In the genomic region with DNA sequence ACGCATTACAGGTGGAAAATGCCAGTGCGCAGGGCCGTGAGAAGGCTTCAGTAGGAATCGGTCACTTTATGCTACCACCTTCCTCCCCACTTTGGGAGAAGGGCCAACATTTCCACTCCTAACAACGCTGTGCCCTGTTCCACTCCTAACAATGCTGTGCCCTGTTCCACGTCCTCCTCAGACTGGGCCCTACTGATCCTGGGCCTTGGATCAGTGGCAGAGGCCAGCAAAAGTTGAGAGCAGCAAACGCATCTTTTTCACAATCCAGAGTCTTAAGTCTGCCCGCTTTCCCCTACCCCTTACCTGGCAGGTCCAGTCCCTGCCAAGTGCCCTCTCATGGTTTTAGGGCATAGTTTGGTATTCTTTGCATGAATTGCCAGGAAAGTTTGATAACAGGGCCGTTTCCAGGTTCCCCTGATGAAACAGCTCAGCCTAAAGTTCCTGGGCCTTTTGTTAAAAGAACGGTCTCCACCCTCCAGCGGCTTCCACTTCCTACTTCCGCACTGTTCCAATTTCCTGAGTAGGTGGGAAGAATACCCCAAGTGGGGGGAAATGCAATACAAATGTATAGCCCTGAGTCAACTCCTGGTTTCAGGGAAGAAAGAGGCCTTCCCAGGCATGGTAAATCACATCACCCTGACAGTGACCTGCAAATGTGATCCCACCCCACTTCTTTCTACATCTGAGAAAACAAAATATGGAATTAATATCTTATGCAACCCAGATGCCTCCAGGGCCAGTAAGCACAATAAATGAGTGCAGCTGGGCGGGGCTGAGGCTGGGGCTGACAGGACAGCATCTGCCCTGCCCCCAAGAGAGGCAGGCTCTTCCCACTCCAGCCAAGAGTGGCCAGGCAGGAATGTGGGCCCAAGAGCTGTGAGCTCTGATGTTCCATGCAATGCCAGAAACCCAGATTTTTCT, we compare ENCODE assay signal across 8 cellular contexts. TPM values are rescaled to one million over a fixed set of nuclear protein-coding genes. Genes with fewer than 3 reads are reported as not detected.
A peak's percentile ranks its signal among the peaks of the same experiment; 100 is the strongest.
DNase-seq lines count a peak whose midpoint lies in the region; ATAC-seq and TF ChIP-seq lines count a peak whose summit lies in the region.

No MANE protein-coding gene starts in this region.

- H3K9me3 ChIP-seq in right cardiac atrium (ENCODE audit: control insufficient read depth, low read length): no peaks in the 10 kb centered on the region

- no peaks in the 10 kb centered on the region for H3K27me3 Mint-ChIP-seq in activated T-helper 2 cell treated with anti-CD3 and anti-CD28 coated beads, Interferon-gamma antibody, Interleukin-2, Interleukin-4, amounts not matched to agents 10 μg/mL and 5 μg/mL and 100 μg/mL, durations not matched to agents 14 hours and 24 hours and 36 hours (ENCODE audit: low read depth)

- peak overlapping the region; percentile 100 for H3K27ac ChIP-seq in right cardiac atrium (ENCODE audit: low read length)

- 43% methylated on average over 13 of the region's 13 CpGs for WGBS in right cardiac atrium

- H3K9me3 Mint-ChIP-seq in activated T-helper 2 cell treated with anti-CD3 and anti-CD28 coated beads, Interferon-gamma antibody, Interleukin-2, Interleukin-4, amounts not matched to agents 10 μg/mL and 5 μg/mL and 100 μg/mL, durations not matched to agents 14 hours and 24 hours and 36 hours: no peaks in the 10 kb centered on the region

- TF ChIP-seq CTCF in HFF-Myc (IDR thresholded peaks at IDR 0.05; ENCODE audit: low read depth, low read length, missing control alignments): no peak
- no peak for TF ChIP-seq CTCF in retinal pigment epithelial cell (conservative IDR thresholded peaks at IDR 0.05; ENCODE audit: low read depth, low read length)

- DNase-seq in HFF-Myc (ENCODE audit: extremely low read depth, low read depth) (peak; percentile 95), amniotic epithelial cell (ENCODE audit: low read depth) (peak; percentile 98), right cardiac atrium (peak; percentile 93 to 96 (median 93)), retinal pigment epithelial cell (ENCODE audit: low read depth) (peak; percentile 22), putamen (ENCODE audit: low spot score) (no peak)
- no peak for DNase-seq in activated T-helper 2 cell treated with anti-CD3 and anti-CD28 coated beads, Interferon-gamma antibody, Interleukin-2, Interleukin-4, amounts not matched to agents 10 μg/mL and 5 μg/mL and 100 μg/mL, durations not matched to agents 14 hours and 24 hours and 36 hours (ENCODE audit: low spot score)
- DNase-seq in stimulated activated naive CD8-positive, alpha-beta T cell treated with anti-CD3 and anti-CD28 coated beads, Interleukin-15, Interleukin-2, amounts not matched to agents 100 U/mL and 50 U/mL, for 24 hours: no peak

- H3K4me1 ChIP-seq in right cardiac atrium (ENCODE audit: control insufficient read depth, insufficient read depth, low read length): peaks cover 54% of the 10 kb centered on the region

- ATAC-seq in right cardiac atrium: peak; percentile 90 to 93
- no peak for ATAC-seq in GM21515 (IDR thresholded peaks at IDR 0.05; ENCODE audit: unreplicated experiment)
- ATAC-seq in stimulated activated naive CD8-positive, alpha-beta T cell treated with anti-CD3 and anti-CD28 coated beads, Interleukin-15, Interleukin-2, amounts not matched to agents 100 U/mL and 50 U/mL, for 24 hours: no peak

- intact Hi-C loops in right cardiac atrium (cut with DNase I): no loop called here
- intact Hi-C loops in activated T-helper 2 cell treated with anti-CD3 and anti-CD28 coated beads, Interferon-gamma antibody, Interleukin-2, Interleukin-4, amounts not matched to agents 10 μg/mL and 5 μg/mL and 100 μg/mL, durations not matched to agents 14 hours and 24 hours and 36 hours (cut with micrococcal nuclease): no loop called here

- H3K36me3 Mint-ChIP-seq in activated T-helper 2 cell treated with anti-CD3 and anti-CD28 coated beads, Interferon-gamma antibody, Interleukin-2, Interleukin-4, amounts not matched to agents 10 μg/mL and 5 μg/mL and 100 μg/mL, durations not matched to agents 14 hours and 24 hours and 36 hours (ENCODE audit: low read depth): peaks cover 36% of the 10 kb centered on the region

- peak overlapping the region; percentile 31 for H3K4me3 ChIP-seq in HFF-Myc (replicated peaks; ENCODE audit: low read depth, low read length)
- no peak overlapping the region for H3K4me3 ChIP-seq in right cardiac atrium (ENCODE audit: low read length)
- no peak overlapping the region for H3K4me3 ChIP-seq in retinal pigment epithelial cell (ENCODE audit: low read length)

- H3K4me3 Mint-ChIP-seq in activated T-helper 2 cell treated with anti-CD3 and anti-CD28 coated beads, Interferon-gamma antibody, Interleukin-2, Interleukin-4, amounts not matched to agents 10 μg/mL and 5 μg/mL and 100 μg/mL, durations not matched to agents 14 hours and 24 hours and 36 hours (ENCODE audit: low read depth): no peak overlapping the region

- no peaks in the 10 kb centered on the region for H3K27me3 ChIP-seq in right cardiac atrium (ENCODE audit: control insufficient read depth, insufficient read depth)

- peaks cover 34% of the 10 kb centered on the region for H3K4me1 Mint-ChIP-seq in activated T-helper 2 cell treated with anti-CD3 and anti-CD28 coated beads, Interferon-gamma antibody, Interleukin-2, Interleukin-4, amounts not matched to agents 10 μg/mL and 5 μg/mL and 100 μg/mL, durations not matched to agents 14 hours and 24 hours and 36 hours (ENCODE audit: low read depth)

- no peak overlapping the region for H3K27ac Mint-ChIP-seq in activated T-helper 2 cell treated with anti-CD3 and anti-CD28 coated beads, Interferon-gamma antibody, Interleukin-2, Interleukin-4, amounts not matched to agents 10 μg/mL and 5 μg/mL and 100 μg/mL, durations not matched to agents 14 hours and 24 hours and 36 hours

RNA-seq across cellular contexts. Expression of a gene that starts 15.0 kb away (rescaled TPM):
- total RNA-seq in right cardiac atrium: 10 to 100 TPM; 28.3 to 76.9 (median 32.9) TPM
- 16.5 TPM for polyA plus RNA-seq in right cardiac atrium
- total RNA-seq in activated T-helper 2 cell treated with anti-CD3 and anti-CD28 coated beads, Interferon-gamma antibody, Interleukin-2, Interleukin-4, amounts not matched to agents 10 μg/mL and 5 μg/mL and 100 μg/mL, durations not matched to agents 14 hours and 24 hours and 36 hours: 51.5 and 54.4 TPM in 2 replicates

RNA-seq across cellular contexts. Expression of a gene that starts 15.3 kb away (rescaled TPM):
- 10 to 100 TPM; 39.9 to 53.2 (median 46.8) TPM for total RNA-seq in right cardiac atrium
- polyA plus RNA-seq in right cardiac atrium: 22.6 TPM
- total RNA-seq in activated T-helper 2 cell treated with anti-CD3 and anti-CD28 coated beads, Interferon-gamma antibody, Interleukin-2, Interleukin-4, amounts not matched to agents 10 μg/mL and 5 μg/mL and 100 μg/mL, durations not matched to agents 14 hours and 24 hours and 36 hours: 30.6 and 31.2 TPM in 2 replicates

Comparison
In these comparisons a context has a peak if more than half of its experiments do, and no peak if none do; other contexts are left out.
1. DNase-seq: peak in HFF-Myc (single experiment), amniotic epithelial cell (single experiment), right cardiac atrium (3 of 3) and retinal pigment epithelial cell (single experiment); none in putamen (single experiment), activated T-helper 2 cell treated with anti-CD3 and anti-CD28 coated beads, Interferon-gamma antibody, Interleukin-2, Interleukin-4, amounts not matched to agents 10 μg/mL and 5 μg/mL and 100 μg/mL, durations not matched to agents 14 hours and 24 hours and 36 hours (single experiment) and stimulated activated naive CD8-positive, alpha-beta T cell treated with anti-CD3 and anti-CD28 coated beads, Interleukin-15, Interleukin-2, amounts not matched to agents 100 U/mL and 50 U/mL, for 24 hours (single experiment).
2. ATAC-seq: peak in right cardiac atrium (2 of 2); none in GM21515 (single experiment) and stimulated activated naive CD8-positive, alpha-beta T cell treated with anti-CD3 and anti-CD28 coated beads, Interleukin-15, Interleukin-2, amounts not matched to agents 100 U/mL and 50 U/mL, for 24 hours (single experiment).